9 cellular contexts compared by ENCODE assay signal in genomic region chr5:173984218-173984617, GRCh38. TPM values are rescaled to one million over a fixed set of nuclear protein-coding genes. Genes with fewer than 3 reads are reported as not detected.
DNase-seq lines count a peak whose midpoint lies in the region; ATAC-seq and TF ChIP-seq lines count a peak whose summit lies in the region.
"Had no signal": no experiment of that assay in that cellular context is flagged by ENCODE, and none has a peak within 500 bp of the region (broad histone marks: within the 10 kb centered on the region; RNA-seq: fewer than 3 reads in every experiment).

No MANE protein-coding gene starts in this region.

- TF ChIP-seq CTCF in GM10248 (IDR thresholded peaks at IDR 0.05; ENCODE audit: control extremely low read depth, extremely low read depth, low read depth, missing control alignments): peak; percentile 28
- peak; percentile 43 for TF ChIP-seq CTCF in nephron progenitor cell (IDR thresholded peaks at IDR 0.05)

- H3K36me3 Mint-ChIP-seq in nephron progenitor cell (ENCODE audit: low read depth): peaks cover 10% of the 10 kb centered on the region

- H3K27me3 Mint-ChIP-seq in nephron progenitor cell (ENCODE audit: low read depth, poor library complexity): peaks cover 3% of the 10 kb centered on the region

- H3K9me3 Mint-ChIP-seq in nephron progenitor cell: peaks cover 20% of the 10 kb centered on the region

- H3K4me3 Mint-ChIP-seq in nephron progenitor cell: no peak overlapping the region

- no peak for ATAC-seq in HG03159 (IDR thresholded peaks at IDR 0.05; ENCODE audit: unreplicated experiment)

- no peak for DNase-seq in GM10248 (ENCODE audit: extremely low spot score)
- DNase-seq in NCI-H2196 treated with DMSO at 0.1 percent for 48 hours (lab: John Stamatoyannopoulos, UW; ENCODE audit: unreplicated experiment): peak; percentile 13
- peak; percentile 66 for DNase-seq in cerebellum (ENCODE audit: low spot score)
- no peak for DNase-seq in nephron progenitor cell
- no peak for DNase-seq in stimulated activated CD4-positive, alpha-beta T cell treated with anti-CD3 and anti-CD28 coated beads, Interleukin-2, amount 100 ng/mL, for 24 hours
- no peak for DNase-seq in NK-92 treated with Interleukin-12 subunit alpha and Interleukin-12 subunit beta, amount 100 ng/mL, for 24 hours (lab: John Stamatoyannopoulos, UW)
- DNase-seq in SKM-1 treated with dmso at 0.1 percent for 144 hours (lab: John Stamatoyannopoulos, UW; ENCODE audit: unreplicated experiment): no peak
- DNase-seq: effector memory CD4-positive, alpha-beta T cell had no signal

- H3K4me1 Mint-ChIP-seq in nephron progenitor cell: peaks cover 13% of the 10 kb centered on the region

- no peak overlapping the region for H3K27ac Mint-ChIP-seq in nephron progenitor cell

- POLR2A ChIA-PET in GM10248 (lab: Yijun Ruan, JAX): no interaction called here

- CTCF ChIA-PET in GM10248 (lab: Yijun Ruan, JAX): interaction anchor here (0.7 to 1.5 kb wide), 2 partner anchors 11 to 365 kb away, joined by 3 read pairs; no protein-coding TSS in a partner anchor

RNA-seq across cellular contexts. Expression of gene C5orf47, which starts 4.8 kb away (rescaled TPM):
- total RNA-seq in cerebellum: 0.36 TPM

Comparison
In these comparisons a context has a peak if more than half of its experiments do, and no peak if none do; other contexts are left out.
1. DNase-seq: peak in NCI-H2196 treated with DMSO at 0.1 percent for 48 hours (single experiment) and cerebellum (single experiment); none in GM10248 (single experiment), nephron progenitor cell (single experiment), stimulated activated CD4-positive, alpha-beta T cell treated with anti-CD3 and anti-CD28 coated beads, Interleukin-2, amount 100 ng/mL, for 24 hours (0 of 2), NK-92 treated with Interleukin-12 subunit alpha and Interleukin-12 subunit beta, amount 100 ng/mL, for 24 hours (single experiment) and SKM-1 treated with dmso at 0.1 percent for 144 hours (single experiment).